Comparison of ENCODE assay signal across 29 cellular contexts in genomic region chr6:106778943-106779342, GRCh38.
"Had no signal": no experiment of that assay in that cellular context is flagged by ENCODE, and none has a peak within 500 bp of the region (broad histone marks: within the 10 kb centered on the region; RNA-seq: fewer than 3 reads in every experiment).

No MANE protein-coding gene starts in this region.

- FAIRE-seq: urothelium cell line had no signal

- H3K27me3 ChIP-seq: suprapubic skin, testis, thyroid gland, tibial nerve, transverse colon, upper lobe of left lung, upper lobe of right lung, uterus, vagina had no signal

- H3K9me3 ChIP-seq: suprapubic skin, testis, thoracic aorta, thyroid gland, tibial artery, upper lobe of right lung, uterus, vagina had no signal

- H3K27me3 Mint-ChIP-seq: stimulated activated memory B cell treated with anti-CD40 and anti-IgM and Interleukin-4, amounts not matched to agents 10 μg/mL and 1 μg/mL and 100 μg/mL, for 72 hours; type B pancreatic cell had no signal

- DNase-seq: stimulated activated CD4-positive, alpha-beta T cell treated with anti-CD3 and anti-CD28 coated beads, Interleukin-2, amount 100 ng/mL, for 48 hours; stimulated activated CD4-positive, alpha-beta T cell treated with anti-CD3 and anti-CD28 coated beads, Interleukin-4, amount 100 ng/mL, for 1 hour; stimulated activated CD4-positive, alpha-beta T cell treated with anti-CD3 and anti-CD28 coated beads, Interleukin-4, amount 100 ng/mL, for 24 hours; stimulated activated CD4-positive, alpha-beta T cell treated with anti-CD3 and anti-CD28 coated beads, Interleukin-4, amount 100 ng/mL, for 4 hours; stimulated activated CD8-positive, alpha-beta memory T cell treated with anti-CD3 and anti-CD28 coated beads, Interleukin-4, amount 100 ng/mL, for 48 hours; stimulated activated naive B cell treated with anti-CD40 and anti-IgM and Interleukin-4, amounts not matched to agents 10 μg/mL and 1 μg/mL and 100 μg/mL, for 72 hours; stimulated activated naive CD4-positive, alpha-beta T cell; stimulated activated naive CD4-positive, alpha-beta T cell treated with Interleukin-2 at 50 U/mL for 16 hours; stimulated activated naive CD8-positive, alpha-beta T cell treated with anti-CD3 and anti-CD28 coated beads, Interleukin-15, amount 100 ng/mL, for 72 hours; stimulated activated naive CD8-positive, alpha-beta T cell treated with anti-CD3 and anti-CD28 coated beads, Interleukin-15, Interleukin-2, amounts not matched to agents 100 U/mL and 50 U/mL, for 24 hours; stomach; substantia nigra; testis; thyroid gland; tibial artery; transverse colon; trophoblast cell; upper lobe of left lung; upper lobe of right lung; uterus had no signal

- H3K4me3 ChIP-seq: stomach, suprapubic skin, testis, thoracic aorta, thyroid gland, tibial artery, tibial nerve, transverse colon, upper lobe of left lung, upper lobe of right lung, uterus, vagina had no signal

- H3K4me1 Mint-ChIP-seq: stimulated activated effector memory CD8-positive, alpha-beta T cell treated with anti-CD3 and anti-CD28 coated beads, Interleukin-12 subunit alpha, Interleukin-12 subunit beta, amount 100 ng/mL, for 72 hours; stimulated activated memory B cell treated with anti-CD40 and anti-IgM and Interleukin-4, amounts not matched to agents 10 μg/mL and 1 μg/mL and 100 μg/mL, for 72 hours; stimulated activated naive CD8-positive, alpha-beta T cell treated with anti-CD3 and anti-CD28 coated beads, Interleukin-15, amount 100 ng/mL, for 72 hours had no signal

- H3K4me3 Mint-ChIP-seq: stimulated activated effector memory CD8-positive, alpha-beta T cell treated with anti-CD3 and anti-CD28 coated beads, Interleukin-12 subunit alpha, Interleukin-12 subunit beta, amount 100 ng/mL, for 72 hours; stimulated activated memory B cell treated with anti-CD40 and anti-IgM and Interleukin-4, amounts not matched to agents 10 μg/mL and 1 μg/mL and 100 μg/mL, for 72 hours; stimulated activated naive B cell treated with anti-CD40 and anti-IgM and Interleukin-4, amounts not matched to agents 10 μg/mL and 1 μg/mL and 100 μg/mL, for 72 hours; stimulated activated naive CD8-positive, alpha-beta T cell treated with anti-CD3 and anti-CD28 coated beads, Interleukin-15, amount 100 ng/mL, for 72 hours; stimulated activated naive CD8-positive, alpha-beta T cell treated with anti-CD3 and anti-CD28 coated beads, Interleukin-15, Interleukin-2, amounts not matched to agents 100 ng/mL and 50 ng/mL, for 24 hours; type B pancreatic cell had no signal

- H3K36me3 ChIP-seq: stomach, suprapubic skin, thoracic aorta, thyroid gland, tibial artery, tibial nerve, transverse colon, upper lobe of left lung, upper lobe of right lung, uterus, vagina had no signal

- ATAC-seq: stimulated activated effector memory CD8-positive, alpha-beta T cell treated with anti-CD3 and anti-CD28 coated beads, Interleukin-12 subunit alpha, Interleukin-12 subunit beta, amount 100 ng/mL, for 72 hours; stimulated activated memory B cell treated with anti-CD40 and anti-IgM and Interleukin-4, amounts not matched to agents 10 μg/mL and 1 μg/mL and 100 μg/mL, for 72 hours; stimulated activated naive B cell treated with anti-CD40 and anti-IgM and Interleukin-4, amounts not matched to agents 10 μg/mL and 1 μg/mL and 100 μg/mL, for 72 hours; stimulated activated naive CD8-positive, alpha-beta T cell treated with anti-CD3 and anti-CD28 coated beads, Interleukin-15, amount 100 ng/mL, for 72 hours; stimulated activated naive CD8-positive, alpha-beta T cell treated with anti-CD3 and anti-CD28 coated beads, Interleukin-15, Interleukin-2, amounts not matched to agents 100 U/mL and 50 U/mL, for 24 hours; upper lobe of right lung had no signal

- H3K27ac ChIP-seq: stomach, suprapubic skin, testis, thoracic aorta, thyroid gland, tibial artery, tibial nerve, transverse colon, upper lobe of left lung, upper lobe of right lung, uterus, vagina had no signal

- H3K36me3 Mint-ChIP-seq: stimulated activated effector memory CD8-positive, alpha-beta T cell treated with anti-CD3 and anti-CD28 coated beads, Interleukin-12 subunit alpha, Interleukin-12 subunit beta, amount 100 ng/mL, for 72 hours had no signal

- H3K27ac Mint-ChIP-seq: stimulated activated effector memory CD8-positive, alpha-beta T cell treated with anti-CD3 and anti-CD28 coated beads, Interleukin-12 subunit alpha, Interleukin-12 subunit beta, amount 100 ng/mL, for 72 hours; stimulated activated memory B cell treated with anti-CD40 and anti-IgM and Interleukin-4, amounts not matched to agents 10 μg/mL and 1 μg/mL and 100 μg/mL, for 72 hours; stimulated activated naive B cell treated with anti-CD40 and anti-IgM and Interleukin-4, amounts not matched to agents 10 μg/mL and 1 μg/mL and 100 μg/mL, for 72 hours; stimulated activated naive CD8-positive, alpha-beta T cell treated with anti-CD3 and anti-CD28 coated beads, Interleukin-15, amount 100 ng/mL, for 72 hours; stimulated activated naive CD8-positive, alpha-beta T cell treated with anti-CD3 and anti-CD28 coated beads, Interleukin-15, Interleukin-2, amounts not matched to agents 100 ng/mL and 50 ng/mL, for 24 hours; type B pancreatic cell had no signal

- H3K4me1 ChIP-seq: testis, tibial nerve, upper lobe of left lung, upper lobe of right lung, uterus had no signal
